Comparison of ENCODE assay signal across 2 cellular contexts in the genomic region with DNA sequence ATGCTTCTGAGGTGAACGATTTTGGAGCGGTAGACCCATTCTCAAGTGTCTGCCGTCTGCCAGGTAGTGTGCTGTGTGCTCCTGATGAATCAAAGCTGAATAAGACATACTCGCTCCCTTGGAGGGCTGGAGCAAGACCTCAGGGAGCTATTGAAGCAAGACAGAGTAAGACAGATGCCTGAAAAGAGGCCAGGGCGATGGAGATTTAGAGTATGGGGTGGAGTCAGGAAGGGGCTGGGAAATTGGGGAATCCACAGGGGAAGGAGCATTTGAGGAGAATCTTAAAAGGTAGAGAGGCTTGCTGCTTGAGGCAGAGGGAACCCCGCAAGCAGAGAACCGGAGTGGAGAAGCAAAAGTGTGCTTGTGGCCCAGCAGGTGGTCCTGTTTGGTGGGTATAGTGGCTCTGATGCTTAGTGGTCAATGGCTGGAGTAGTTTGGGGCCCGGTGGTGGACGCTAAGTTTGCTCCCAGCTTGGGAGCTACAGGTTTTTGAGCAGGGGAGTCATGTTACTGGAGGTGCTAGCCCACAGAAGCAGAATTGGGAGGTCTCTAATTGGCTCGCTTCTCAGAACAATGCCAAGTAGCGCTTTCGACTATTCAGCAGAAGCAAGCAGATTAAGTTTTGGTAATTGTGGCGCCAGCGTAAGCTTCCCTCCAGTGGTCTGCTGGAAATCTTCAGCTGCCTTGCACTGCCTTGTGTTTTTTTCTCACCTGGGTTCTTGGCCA.
TF ChIP-seq lines count a peak whose summit lies in the region.

No MANE protein-coding gene starts in this region.

TF ChIP-seq in SK-N-SH, 30 proteins besides CTCF, POLR2A, EP300 and RAD21 (continued from another document):
- TF ChIP-seq, protein P1, sequence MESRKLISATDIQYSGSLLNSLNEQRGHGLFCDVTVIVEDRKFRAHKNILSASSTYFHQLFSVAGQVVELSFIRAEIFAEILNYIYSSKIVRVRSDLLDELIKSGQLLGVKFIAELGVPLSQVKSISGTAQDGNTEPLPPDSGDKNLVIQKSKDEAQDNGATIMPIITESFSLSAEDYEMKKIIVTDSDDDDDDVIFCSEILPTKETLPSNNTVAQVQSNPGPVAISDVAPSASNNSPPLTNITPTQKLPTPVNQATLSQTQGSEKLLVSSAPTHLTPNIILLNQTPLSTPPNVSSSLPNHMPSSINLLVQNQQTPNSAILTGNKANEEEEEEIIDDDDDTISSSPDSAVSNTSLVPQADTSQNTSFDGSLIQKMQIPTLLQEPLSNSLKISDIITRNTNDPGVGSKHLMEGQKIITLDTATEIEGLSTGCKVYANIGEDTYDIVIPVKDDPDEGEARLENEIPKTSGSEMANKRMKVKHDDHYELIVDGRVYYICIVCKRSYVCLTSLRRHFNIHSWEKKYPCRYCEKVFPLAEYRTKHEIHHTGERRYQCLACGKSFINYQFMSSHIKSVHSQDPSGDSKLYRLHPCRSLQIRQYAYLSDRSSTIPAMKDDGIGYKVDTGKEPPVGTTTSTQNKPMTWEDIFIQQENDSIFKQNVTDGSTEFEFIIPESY (IDR thresholded peaks at IDR 0.05; ENCODE audit: borderline replicate concordance, low read depth), result no peak
- TF ChIP-seq, protein P2, sequence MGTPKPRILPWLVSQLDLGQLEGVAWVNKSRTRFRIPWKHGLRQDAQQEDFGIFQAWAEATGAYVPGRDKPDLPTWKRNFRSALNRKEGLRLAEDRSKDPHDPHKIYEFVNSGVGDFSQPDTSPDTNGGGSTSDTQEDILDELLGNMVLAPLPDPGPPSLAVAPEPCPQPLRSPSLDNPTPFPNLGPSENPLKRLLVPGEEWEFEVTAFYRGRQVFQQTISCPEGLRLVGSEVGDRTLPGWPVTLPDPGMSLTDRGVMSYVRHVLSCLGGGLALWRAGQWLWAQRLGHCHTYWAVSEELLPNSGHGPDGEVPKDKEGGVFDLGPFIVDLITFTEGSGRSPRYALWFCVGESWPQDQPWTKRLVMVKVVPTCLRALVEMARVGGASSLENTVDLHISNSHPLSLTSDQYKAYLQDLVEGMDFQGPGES (IDR thresholded peaks at IDR 0.05; ENCODE audit: low read depth, low read length), result no peak
- TF ChIP-seq FOXJ3 (CRISPR knock-in tag; IDR thresholded peaks at IDR 0.05) (no peak), JUND (IDR thresholded peaks at IDR 0.05) (no peak), GATA2 (CRISPR knock-in tag; IDR thresholded peaks at IDR 0.05) (no peak), CHD2 (IDR thresholded peaks at IDR 0.05; ENCODE audit: low read length, partially characterized antibody) (no peak), RXRA (IDR thresholded peaks at IDR 0.05; ENCODE audit: borderline replicate concordance, low read depth) (no peak), SMC3 (IDR thresholded peaks at IDR 0.05; ENCODE audit: low read depth, low read length) (no peak), GABPA (IDR thresholded peaks at IDR 0.05; ENCODE audit: low read depth) (no peak), ELF1 (IDR thresholded peaks at IDR 0.05) (no peak), YY1 (IDR thresholded peaks at IDR 0.05; ENCODE audit: low read depth) (no peak)
- TF ChIP-seq, protein P3, sequence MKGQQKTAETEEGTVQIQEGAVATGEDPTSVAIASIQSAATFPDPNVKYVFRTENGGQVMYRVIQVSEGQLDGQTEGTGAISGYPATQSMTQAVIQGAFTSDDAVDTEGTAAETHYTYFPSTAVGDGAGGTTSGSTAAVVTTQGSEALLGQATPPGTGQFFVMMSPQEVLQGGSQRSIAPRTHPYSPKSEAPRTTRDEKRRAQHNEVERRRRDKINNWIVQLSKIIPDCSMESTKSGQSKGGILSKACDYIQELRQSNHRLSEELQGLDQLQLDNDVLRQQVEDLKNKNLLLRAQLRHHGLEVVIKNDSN (IDR thresholded peaks at IDR 0.05; ENCODE audit: borderline replicate concordance, low read depth), result no peak
- TF ChIP-seq, protein P4, sequence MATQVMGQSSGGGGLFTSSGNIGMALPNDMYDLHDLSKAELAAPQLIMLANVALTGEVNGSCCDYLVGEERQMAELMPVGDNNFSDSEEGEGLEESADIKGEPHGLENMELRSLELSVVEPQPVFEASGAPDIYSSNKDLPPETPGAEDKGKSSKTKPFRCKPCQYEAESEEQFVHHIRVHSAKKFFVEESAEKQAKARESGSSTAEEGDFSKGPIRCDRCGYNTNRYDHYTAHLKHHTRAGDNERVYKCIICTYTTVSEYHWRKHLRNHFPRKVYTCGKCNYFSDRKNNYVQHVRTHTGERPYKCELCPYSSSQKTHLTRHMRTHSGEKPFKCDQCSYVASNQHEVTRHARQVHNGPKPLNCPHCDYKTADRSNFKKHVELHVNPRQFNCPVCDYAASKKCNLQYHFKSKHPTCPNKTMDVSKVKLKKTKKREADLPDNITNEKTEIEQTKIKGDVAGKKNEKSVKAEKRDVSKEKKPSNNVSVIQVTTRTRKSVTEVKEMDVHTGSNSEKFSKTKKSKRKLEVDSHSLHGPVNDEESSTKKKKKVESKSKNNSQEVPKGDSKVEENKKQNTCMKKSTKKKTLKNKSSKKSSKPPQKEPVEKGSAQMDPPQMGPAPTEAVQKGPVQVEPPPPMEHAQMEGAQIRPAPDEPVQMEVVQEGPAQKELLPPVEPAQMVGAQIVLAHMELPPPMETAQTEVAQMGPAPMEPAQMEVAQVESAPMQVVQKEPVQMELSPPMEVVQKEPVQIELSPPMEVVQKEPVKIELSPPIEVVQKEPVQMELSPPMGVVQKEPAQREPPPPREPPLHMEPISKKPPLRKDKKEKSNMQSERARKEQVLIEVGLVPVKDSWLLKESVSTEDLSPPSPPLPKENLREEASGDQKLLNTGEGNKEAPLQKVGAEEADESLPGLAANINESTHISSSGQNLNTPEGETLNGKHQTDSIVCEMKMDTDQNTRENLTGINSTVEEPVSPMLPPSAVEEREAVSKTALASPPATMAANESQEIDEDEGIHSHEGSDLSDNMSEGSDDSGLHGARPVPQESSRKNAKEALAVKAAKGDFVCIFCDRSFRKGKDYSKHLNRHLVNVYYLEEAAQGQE (IDR thresholded peaks at IDR 0.05; ENCODE audit: low read depth, low read length), result no peak

TF ChIP-seq in SK-N-SH treated with all-trans-retinoic acid at 6 μM for 48 hours, 23 proteins besides CTCF, POLR2A, EP300 and RAD21 (continued from another document):
- no peak for TF ChIP-seq OSR1 (CRISPR knock-in tag; IDR thresholded peaks at IDR 0.05)
- TF ChIP-seq ZC3H10 (CRISPR knock-in tag; IDR thresholded peaks at IDR 0.05), result no peak
- TF ChIP-seq SNAI2 (CRISPR knock-in tag; IDR thresholded peaks at IDR 0.05), result no peak
- TF ChIP-seq, protein P5, sequence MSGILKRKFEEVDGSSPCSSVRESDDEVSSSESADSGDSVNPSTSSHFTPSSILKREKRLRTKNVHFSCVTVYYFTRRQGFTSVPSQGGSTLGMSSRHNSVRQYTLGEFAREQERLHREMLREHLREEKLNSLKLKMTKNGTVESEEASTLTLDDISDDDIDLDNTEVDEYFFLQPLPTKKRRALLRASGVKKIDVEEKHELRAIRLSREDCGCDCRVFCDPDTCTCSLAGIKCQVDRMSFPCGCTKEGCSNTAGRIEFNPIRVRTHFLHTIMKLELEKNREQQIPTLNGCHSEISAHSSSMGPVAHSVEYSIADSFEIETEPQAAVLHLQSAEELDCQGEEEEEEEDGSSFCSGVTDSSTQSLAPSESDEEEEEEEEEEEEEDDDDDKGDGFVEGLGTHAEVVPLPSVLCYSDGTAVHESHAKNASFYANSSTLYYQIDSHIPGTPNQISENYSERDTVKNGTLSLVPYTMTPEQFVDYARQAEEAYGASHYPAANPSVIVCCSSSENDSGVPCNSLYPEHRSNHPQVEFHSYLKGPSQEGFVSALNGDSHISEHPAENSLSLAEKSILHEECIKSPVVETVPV (CRISPR knock-in tag; IDR thresholded peaks at IDR 0.05), result no peak
- no peak for TF ChIP-seq ARNTL (CRISPR knock-in tag; IDR thresholded peaks at IDR 0.05; ENCODE audit: borderline replicate concordance, low read depth)
- TF ChIP-seq RARB (CRISPR knock-in tag; IDR thresholded peaks at IDR 0.05), result no peak
- TF ChIP-seq GLIS3 (CRISPR knock-in tag; IDR thresholded peaks at IDR 0.05), result no peak
- TF ChIP-seq TOX (CRISPR knock-in tag; IDR thresholded peaks at IDR 0.05; ENCODE audit: borderline replicate concordance), result no peak
- no peak for TF ChIP-seq ZFP3 (CRISPR knock-in tag; IDR thresholded peaks at IDR 0.05)
- TF ChIP-seq BACH2 (CRISPR knock-in tag; IDR thresholded peaks at IDR 0.05; ENCODE audit: borderline replicate concordance), result no peak
- TF ChIP-seq ESRRG (CRISPR knock-in tag; IDR thresholded peaks at IDR 0.05), result no peak
- TF ChIP-seq, protein P6, sequence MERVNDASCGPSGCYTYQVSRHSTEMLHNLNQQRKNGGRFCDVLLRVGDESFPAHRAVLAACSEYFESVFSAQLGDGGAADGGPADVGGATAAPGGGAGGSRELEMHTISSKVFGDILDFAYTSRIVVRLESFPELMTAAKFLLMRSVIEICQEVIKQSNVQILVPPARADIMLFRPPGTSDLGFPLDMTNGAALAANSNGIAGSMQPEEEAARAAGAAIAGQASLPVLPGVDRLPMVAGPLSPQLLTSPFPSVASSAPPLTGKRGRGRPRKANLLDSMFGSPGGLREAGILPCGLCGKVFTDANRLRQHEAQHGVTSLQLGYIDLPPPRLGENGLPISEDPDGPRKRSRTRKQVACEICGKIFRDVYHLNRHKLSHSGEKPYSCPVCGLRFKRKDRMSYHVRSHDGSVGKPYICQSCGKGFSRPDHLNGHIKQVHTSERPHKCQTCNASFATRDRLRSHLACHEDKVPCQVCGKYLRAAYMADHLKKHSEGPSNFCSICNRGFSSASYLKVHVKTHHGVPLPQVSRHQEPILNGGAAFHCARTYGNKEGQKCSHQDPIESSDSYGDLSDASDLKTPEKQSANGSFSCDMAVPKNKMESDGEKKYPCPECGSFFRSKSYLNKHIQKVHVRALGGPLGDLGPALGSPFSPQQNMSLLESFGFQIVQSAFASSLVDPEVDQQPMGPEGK (CRISPR knock-in tag; IDR thresholded peaks at IDR 0.05; ENCODE audit: borderline replicate concordance), result no peak
- TF ChIP-seq ZNF70 (CRISPR knock-in tag; IDR thresholded peaks at IDR 0.05), result no peak
- no peak for TF ChIP-seq ZNF8 (CRISPR knock-in tag; IDR thresholded peaks at IDR 0.05)
